ENCODE assay signal across 24 cellular contexts in the genomic region with DNA sequence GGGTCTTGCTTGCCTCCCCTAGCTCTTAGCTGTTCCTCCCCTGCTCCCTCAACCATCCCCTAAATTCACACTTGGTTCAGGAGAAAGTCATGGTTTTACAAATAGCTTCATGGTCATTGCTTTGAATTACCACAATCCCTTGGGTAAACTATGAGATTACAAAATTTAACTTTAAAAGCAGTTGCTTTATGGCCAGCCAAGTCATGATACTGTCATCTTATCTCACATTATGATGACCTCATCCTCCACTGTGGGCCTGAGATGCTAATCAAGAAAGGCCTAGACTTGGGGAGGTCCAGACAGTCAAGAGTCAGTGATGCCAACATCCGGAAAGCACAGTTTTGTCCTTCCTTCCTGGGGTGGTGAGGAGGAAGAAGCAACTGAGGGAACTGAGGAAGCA. TPM values are rescaled to one million over a fixed set of nuclear protein-coding genes. Genes with fewer than 3 reads are reported as not detected.
A peak's percentile ranks its signal among the peaks of the same experiment; 100 is the strongest.
DNase-seq lines count a peak whose midpoint lies in the region; FAIRE-seq and TF ChIP-seq lines count a peak whose summit lies in the region.
"Had no signal": no experiment of that assay in that cellular context is flagged by ENCODE, and none has a peak within 500 bp of the region (broad histone marks: within the 10 kb centered on the region; RNA-seq: fewer than 3 reads in every experiment).

No MANE protein-coding gene starts in this region.

- no peaks in the 10 kb centered on the region for H3K36me3 ChIP-seq in astrocyte (ENCODE audit: insufficient read depth, low read length)
- H3K36me3 ChIP-seq: HAP-1, heart left ventricle, transverse colon had no signal

- H3K9ac ChIP-seq in astrocyte (ENCODE audit: low read length), result no peak overlapping the region

- H3K9me3 Mint-ChIP-seq in astrocyte (ENCODE audit: unreplicated experiment), result no peaks in the 10 kb centered on the region
- H3K9me3 Mint-ChIP-seq: activated CD8-positive, alpha-beta T cell treated with anti-CD3 and anti-CD28 coated beads for 36 hours; stimulated activated naive CD8-positive, alpha-beta T cell treated with anti-CD3 and anti-CD28 coated beads, Interleukin-15, Interleukin-2, amounts not matched to agents 100 ng/mL and 50 ng/mL, for 24 hours had no signal

- H3K4me3 Mint-ChIP-seq in astrocyte (ENCODE audit: unreplicated experiment), result no peak overlapping the region
- H3K4me3 Mint-ChIP-seq: activated CD8-positive, alpha-beta T cell treated with anti-CD3 and anti-CD28 coated beads for 36 hours; stimulated activated naive CD8-positive, alpha-beta T cell treated with anti-CD3 and anti-CD28 coated beads, Interleukin-15, Interleukin-2, amounts not matched to agents 100 ng/mL and 50 ng/mL, for 24 hours had no signal

- no peak overlapping the region for H3K4me3 ChIP-seq in astrocyte (ENCODE audit: insufficient read depth, low read depth, low read length)
- H3K4me3 ChIP-seq: HAP-1, heart left ventricle, mucosa of descending colon, smooth muscle cell, transverse colon had no signal

- no peak for FAIRE-seq in astrocyte (lab: Jason Lieb, UNC)

- H2AFZ ChIP-seq in astrocyte (ENCODE audit: low read depth, low read length), result no peak overlapping the region

- no peaks in the 10 kb centered on the region for H3K27me3 Mint-ChIP-seq in astrocyte (ENCODE audit: low read depth, unreplicated experiment)
- H3K27me3 Mint-ChIP-seq: activated CD8-positive, alpha-beta T cell treated with anti-CD3 and anti-CD28 coated beads for 36 hours; stimulated activated naive CD8-positive, alpha-beta T cell treated with anti-CD3 and anti-CD28 coated beads, Interleukin-15, Interleukin-2, amounts not matched to agents 100 ng/mL and 50 ng/mL, for 24 hours had no signal

- peaks cover 15% of the 10 kb centered on the region for H3K4me1 ChIP-seq in astrocyte (ENCODE audit: insufficient read depth, low read length)
- H3K4me1 ChIP-seq: HAP-1, heart left ventricle, transverse colon had no signal

- H3K4me2 ChIP-seq in astrocyte (ENCODE audit: low read length), result peak overlapping the region; percentile 5
- H3K4me2 ChIP-seq: smooth muscle cell had no signal

- no peak overlapping the region for H3K27ac Mint-ChIP-seq in astrocyte (ENCODE audit: unreplicated experiment)
- H3K27ac Mint-ChIP-seq: activated CD8-positive, alpha-beta T cell treated with anti-CD3 and anti-CD28 coated beads for 36 hours; stimulated activated naive CD8-positive, alpha-beta T cell treated with anti-CD3 and anti-CD28 coated beads, Interleukin-15, Interleukin-2, amounts not matched to agents 100 ng/mL and 50 ng/mL, for 24 hours had no signal

- H3K27me3 ChIP-seq in astrocyte (ENCODE audit: insufficient read depth, low read length), result no peaks in the 10 kb centered on the region
- H3K27me3 ChIP-seq: transverse colon had no signal

- H3K36me3 Mint-ChIP-seq in astrocyte (ENCODE audit: low read depth, unreplicated experiment), result no peaks in the 10 kb centered on the region

- H3K9me3 ChIP-seq in astrocyte (ENCODE audit: insufficient read depth, low read depth, low read length), result no peaks in the 10 kb centered on the region
- H3K9me3 ChIP-seq: HAP-1, heart left ventricle, mucosa of descending colon, transverse colon had no signal

- peak overlapping the region; percentile 26 for H3K27ac ChIP-seq in astrocyte (ENCODE audit: low read depth, low read length)
- H3K27ac ChIP-seq: heart left ventricle, transverse colon had no signal

- TF ChIP-seq CTCF in astrocyte (IDR thresholded peaks at IDR 0.05; ENCODE audit: insufficient read depth, low read depth, low read length), result no peak

- H4K20me1 ChIP-seq in astrocyte (ENCODE audit: insufficient read depth, low read length), result no peaks in the 10 kb centered on the region

- H3K79me2 ChIP-seq in astrocyte (ENCODE audit: insufficient read depth, low read length), result no peaks in the 10 kb centered on the region

- H3K4me1 Mint-ChIP-seq in astrocyte (ENCODE audit: low read depth, unreplicated experiment), result peaks cover 12% of the 10 kb centered on the region

- DNase-seq in EL (peak; percentile 73), M059J (ENCODE audit: low read depth) (peak; percentile 93), astrocyte (ENCODE audit: low read depth) (peak; percentile 53), iris pigment epithelial cell (ENCODE audit: low read depth) (peak; percentile 58), SKM-1 (lab: John Stamatoyannopoulos, UW; ENCODE audit: unreplicated experiment) (no peak), GDM1 (lab: John Stamatoyannopoulos, UW) (no peak), activated T-cell treated with anti-CD3 and anti-CD28 coated beads for 4 hours (no peak)
- no peak for DNase-seq in activated CD4-positive, alpha-beta T cell treated with anti-CD3 and anti-CD28 coated beads, Interleukin-2, amount 50 U/mL, for 1 hour
- DNase-seq: activated CD8-positive, alpha-beta T cell treated with anti-CD3 and anti-CD28 coated beads for 36 hours; activated naive CD4-positive, alpha-beta T cell; activated T-cell treated with anti-CD3 and anti-CD28 coated beads, Interleukin-2, amount 50 U/mL, for 1 hour; cerebellar nuclear complex; heart left ventricle; MM.1S; mucosa of descending colon; NCI-H146; NCI-H2227 treated with DMSO at 0.1 percent for 48 hours; NCI-H774; stimulated activated CD4-positive, alpha-beta T cell treated with anti-CD3 and anti-CD28 coated beads, Interleukin-2, amount 100 ng/mL, for 48 hours; T-helper 9 cell; transverse colon had no signal

RNA-seq across cellular contexts. Expression of a gene that starts 10.5 kb away (rescaled TPM):
- not detected in 2 replicates for total RNA-seq in M059J (2014; rRNA removed; shearing (Covaris generic))
- total RNA-seq in astrocyte, result 0.17 TPM in 1 of 2 replicates, not detected in the other
- total RNA-seq: activated CD8-positive, alpha-beta T cell treated with anti-CD3 and anti-CD28 coated beads for 36 hours; smooth muscle cell; transverse colon had no signal

Comparison
In these comparisons a context has a peak if more than half of its experiments do, and no peak if none do; other contexts are left out.
1. DNase-seq: peak in EL (single experiment), M059J (single experiment), astrocyte (single experiment) and iris pigment epithelial cell (single experiment); none in activated CD4-positive, alpha-beta T cell treated with anti-CD3 and anti-CD28 coated beads, Interleukin-2, amount 50 U/mL, for 1 hour (single experiment), SKM-1 (single experiment), GDM1 (single experiment) and activated T-cell treated with anti-CD3 and anti-CD28 coated beads for 4 hours (single experiment).